20 cellular contexts compared by ENCODE assay signal in the genomic region with DNA sequence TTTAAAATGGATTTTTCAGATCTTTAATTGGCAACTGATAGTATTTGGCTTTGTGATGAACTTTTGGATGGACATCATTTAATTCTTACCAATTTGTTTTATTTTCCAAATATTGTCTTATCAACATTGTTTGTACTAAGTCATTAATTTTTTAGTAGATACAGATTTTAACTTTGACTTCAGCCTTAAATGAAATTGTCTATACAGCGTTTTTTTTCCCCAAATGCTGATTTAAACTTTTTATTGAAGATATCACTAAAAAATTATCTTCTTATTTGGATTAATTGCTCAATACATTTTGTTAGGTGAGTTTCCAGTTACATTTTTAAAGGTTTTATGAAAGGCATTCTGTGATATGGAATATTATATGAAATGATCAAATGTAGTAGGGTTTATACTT.
DNase-seq lines count a peak whose midpoint lies in the region; ATAC-seq, FAIRE-seq and TF ChIP-seq lines count a peak whose summit lies in the region.
"Had no signal": no experiment of that assay in that cellular context is flagged by ENCODE, and none has a peak within 500 bp of the region (broad histone marks: within the 10 kb centered on the region; RNA-seq: fewer than 3 reads in every experiment).

No MANE protein-coding gene starts in this region.

- H3K9me3 ChIP-seq in HUES6 (ENCODE audit: control insufficient read depth, insufficient read depth, low read depth, low read length) (no peaks in the 10 kb centered on the region), ovary (no peaks in the 10 kb centered on the region), breast epithelium (peaks cover 0 to 5% of the 10 kb centered on the region in 2 donors)
- H3K9me3 ChIP-seq: BLaER1 had no signal

- H3K36me3 ChIP-seq in HUES6 (ENCODE audit: control insufficient read depth, insufficient read depth, low read length) (no peaks in the 10 kb centered on the region), ovary (no peaks in the 10 kb centered on the region), breast epithelium (no peaks in the 10 kb centered on the region)
- H3K36me3 ChIP-seq: BLaER1 had no signal

- FAIRE-seq in A204.1 (lab: Jason Lieb, UNC), result peak; percentile 6
- peak; percentile 23 for FAIRE-seq in endometrium (lab: Jason Lieb, UNC)
- FAIRE-seq: GM12892, GM18507, HTR-8/SVneo had no signal

- H3K4me3 ChIP-seq in HUES6 (ENCODE audit: low read depth, low read length) (no peak overlapping the region), ovary (no peak overlapping the region), breast epithelium (no peak overlapping the region)
- H3K4me3 ChIP-seq: BLaER1 had no signal

- intact Hi-C loops in ovary (cut with DNase I), result no loop called here
- intact Hi-C loops in breast epithelium (cut with DNase I; ENCODE audit: low total_unique reads), result no loop called here

- H3K27me3 ChIP-seq in HUES6 (ENCODE audit: control insufficient read depth, insufficient read depth, low read length) (no peaks in the 10 kb centered on the region), ovary (no peaks in the 10 kb centered on the region), breast epithelium (no peaks in the 10 kb centered on the region)
- H3K27me3 ChIP-seq: BLaER1 had no signal

- TF ChIP-seq POLR2A in ovary (IDR thresholded peaks at IDR 0.05) (no peak), breast epithelium (IDR thresholded peaks at IDR 0.05) (no peak)

- no peak for ATAC-seq in HG03521 (IDR thresholded peaks at IDR 0.05; ENCODE audit: unreplicated experiment)

- WGBS in ovary, 3 donors, result 74 to 84% (median 80%) methylated on average over 1 of the region's 1 CpG

- no peak overlapping the region for H3K9ac ChIP-seq in HUES6 (ENCODE audit: low read length)
- H3K9ac ChIP-seq: BLaER1 had no signal

- no peak for TF ChIP-seq EP300 in ovary (IDR thresholded peaks at IDR 0.05)

- peaks cover 13% of the 10 kb centered on the region for H3K4me1 ChIP-seq in HUES6 (ENCODE audit: control insufficient read depth, insufficient read depth, low read length)
- H3K4me1 ChIP-seq in ovary (ENCODE audit: insufficient read depth), result no peaks in the 10 kb centered on the region
- H3K4me1 ChIP-seq in breast epithelium, result no peaks in the 10 kb centered on the region
- H3K4me1 ChIP-seq: BLaER1 had no signal

- DNase-seq in ovary (no peak), breast epithelium (ENCODE audit: low spot score in 2 of 2) (no peak)
- DNase-seq: CD4-positive, alpha-beta memory T cell; DMS153; DMS79; GDM1; GOT3; H9; Kasumi-1; KBM-7 had no signal

- H3K27ac ChIP-seq in HUES6 (ENCODE audit: low read depth, low read length) (0 out of 2 replicates have a peak overlapping the region, but pooled peaks have one; percentile 26), VCaP (peak overlapping the region; percentile 47), ovary (no peak overlapping the region), breast epithelium (no peak overlapping the region)
- H3K27ac ChIP-seq: BLaER1, HL-60 had no signal

- TF ChIP-seq CTCF in VCaP (conservative IDR thresholded peaks at IDR 0.05) (no peak), ovary (IDR thresholded peaks at IDR 0.05) (no peak), breast epithelium (IDR thresholded peaks at IDR 0.05) (no peak)

Comparison
In these comparisons a context has a peak if more than half of its experiments do, and no peak if none do; other contexts are left out.
1. H3K27ac ChIP-seq: peak in HUES6 (single experiment) and VCaP (single experiment); none in ovary (0 of 2) and breast epithelium (0 of 2).